17 cellular contexts compared by ENCODE assay signal in genomic region chr2:64551851-64552250, GRCh38.
"Had no signal": no experiment of that assay in that cellular context is flagged by ENCODE, and none has a peak within 500 bp of the region (broad histone marks: within the 10 kb centered on the region; RNA-seq: fewer than 3 reads in every experiment).

No MANE protein-coding gene starts in this region.

- H3K4me3 Mint-ChIP-seq: endodermal cell; naive thymus-derived CD8-positive, alpha-beta T cell; neural progenitor cell; stimulated activated naive CD8-positive, alpha-beta T cell treated with anti-CD3 and anti-CD28 coated beads, Interleukin-15, amount 100 ng/mL, for 72 hours had no signal

- H3K27ac Mint-ChIP-seq: endodermal cell; neural progenitor cell; progenitor cell of endocrine pancreas; stimulated activated naive CD8-positive, alpha-beta T cell treated with anti-CD3 and anti-CD28 coated beads, Interleukin-15, amount 100 ng/mL, for 72 hours had no signal

- H3K9me3 Mint-ChIP-seq: naive thymus-derived CD8-positive, alpha-beta T cell; stimulated activated naive CD8-positive, alpha-beta T cell treated with anti-CD3 and anti-CD28 coated beads, Interleukin-15, amount 100 ng/mL, for 72 hours had no signal

- H3K27me3 Mint-ChIP-seq: naive thymus-derived CD8-positive, alpha-beta T cell; progenitor cell of endocrine pancreas; stimulated activated naive CD8-positive, alpha-beta T cell treated with anti-CD3 and anti-CD28 coated beads, Interleukin-15, amount 100 ng/mL, for 72 hours had no signal

- H3K4me1 Mint-ChIP-seq: endodermal cell had no signal

- DNase-seq: effector CD4-positive, alpha-beta T cell; endodermal cell; erythroblast; heart right ventricle; hypothalamus; kidney glomerular epithelial cell; mucosa of descending colon; naive thymus-derived CD8-positive, alpha-beta T cell; nucleus accumbens; ovary; right cardiac atrium; stimulated activated CD4-positive, alpha-beta T cell treated with anti-CD3 and anti-CD28 coated beads, Interleukin-2, amount 100 ng/mL, for 48 hours; stimulated activated naive CD8-positive, alpha-beta T cell treated with anti-CD3 and anti-CD28 coated beads, Interleukin-15, amount 100 ng/mL, for 72 hours; testis; upper lobe of right lung had no signal

- ATAC-seq: heart right ventricle; mucosa of descending colon; naive thymus-derived CD8-positive, alpha-beta T cell; right cardiac atrium; stimulated activated naive CD8-positive, alpha-beta T cell treated with anti-CD3 and anti-CD28 coated beads, Interleukin-15, amount 100 ng/mL, for 72 hours; upper lobe of right lung had no signal
